Comparison of ENCODE assay signal across 11 cellular contexts in the genomic region with DNA sequence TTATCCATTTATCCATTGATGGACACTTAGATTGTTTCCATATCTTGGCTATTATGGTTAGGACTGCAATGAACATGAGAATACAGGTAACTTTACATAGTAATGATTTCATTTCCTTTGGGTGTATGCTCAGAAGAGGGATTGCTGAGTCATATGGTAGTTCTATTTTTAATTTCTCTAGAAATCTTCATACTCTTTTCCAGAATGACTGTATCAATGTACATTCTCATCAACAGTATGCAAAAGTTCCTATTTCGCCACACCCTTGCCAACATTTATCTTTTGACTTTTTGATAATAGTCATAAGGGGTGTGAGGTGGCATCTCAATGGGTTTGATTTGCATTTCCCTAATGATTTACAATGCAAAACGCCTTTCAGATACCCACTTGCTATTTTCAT. TPM values are rescaled to one million over a fixed set of nuclear protein-coding genes. Genes with fewer than 3 reads are reported as not detected.
A peak's percentile ranks its signal among the peaks of the same experiment; 100 is the strongest.
DNase-seq lines count a peak whose midpoint lies in the region; ATAC-seq and TF ChIP-seq lines count a peak whose summit lies in the region.
"Had no signal": no experiment of that assay in that cellular context is flagged by ENCODE, and none has a peak within 500 bp of the region (broad histone marks: within the 10 kb centered on the region; RNA-seq: fewer than 3 reads in every experiment).

No MANE protein-coding gene starts in this region.

- H3K9me3 Mint-ChIP-seq in activated naive CD8-positive, alpha-beta T cell treated with anti-CD3 and anti-CD28 coated beads, Interleukin-2, amount 50 U/mL, for 24 hours = no peaks in the 10 kb centered on the region
- H3K9me3 Mint-ChIP-seq in HFFc6 = no peaks in the 10 kb centered on the region

- no peaks in the 10 kb centered on the region for H3K36me3 Mint-ChIP-seq in activated naive CD8-positive, alpha-beta T cell treated with anti-CD3 and anti-CD28 coated beads, Interleukin-2, amount 50 U/mL, for 24 hours (ENCODE audit: low read depth)
- H3K36me3 Mint-ChIP-seq in HFFc6 (ENCODE audit: low read depth) = no peaks in the 10 kb centered on the region

- DNase-seq in activated naive CD8-positive, alpha-beta T cell treated with anti-CD3 and anti-CD28 coated beads, Interleukin-2, amount 50 U/mL, for 24 hours = no peak
- no peak for DNase-seq in NCI-H2227 treated with DMSO at 0.1 percent for 48 hours (lab: John Stamatoyannopoulos, UW)
- no peak for DNase-seq in coronary artery (ENCODE audit: low spot score)
- DNase-seq in amniotic stem cell (lab: John Stamatoyannopoulos, UW) = no peak
- DNase-seq in HFFc6 = no peak
- DNase-seq: midbrain had no signal

- no peak overlapping the region for H3K27ac ChIP-seq in coronary artery
- H3K27ac ChIP-seq: skin epidermis, VCaP had no signal

- H3K27ac Mint-ChIP-seq in activated naive CD8-positive, alpha-beta T cell treated with anti-CD3 and anti-CD28 coated beads, Interleukin-2, amount 50 U/mL, for 24 hours = peak overlapping the region; percentile 76
- H3K27ac Mint-ChIP-seq in HFFc6 = no peak overlapping the region

- H3K27me3 Mint-ChIP-seq in activated naive CD8-positive, alpha-beta T cell treated with anti-CD3 and anti-CD28 coated beads, Interleukin-2, amount 50 U/mL, for 24 hours = no peaks in the 10 kb centered on the region
- H3K27me3 Mint-ChIP-seq in HFFc6 (ENCODE audit: insufficient read depth) = no peaks in the 10 kb centered on the region; the same call in none of the 2 replicates

- no peak overlapping the region for H3K4me3 Mint-ChIP-seq in activated naive CD8-positive, alpha-beta T cell treated with anti-CD3 and anti-CD28 coated beads, Interleukin-2, amount 50 U/mL, for 24 hours
- H3K4me3 Mint-ChIP-seq in HFFc6 = no peak overlapping the region

- ATAC-seq in GM18502 (IDR thresholded peaks at IDR 0.05; ENCODE audit: poor library complexity, unreplicated experiment) = peak; percentile 82
- ATAC-seq in GM19397 (IDR thresholded peaks at IDR 0.05; ENCODE audit: unreplicated experiment) = peak; percentile 51
- ATAC-seq in HG03175 (IDR thresholded peaks at IDR 0.05; ENCODE audit: unreplicated experiment) = peak; percentile 66
- peak; percentile 96 for ATAC-seq in activated naive CD8-positive, alpha-beta T cell treated with anti-CD3 and anti-CD28 coated beads, Interleukin-2, amount 50 U/mL, for 24 hours

- TF ChIP-seq CTCF in coronary artery (IDR thresholded peaks at IDR 0.05) (no peak), HFFc6 (IDR thresholded peaks at IDR 0.05) (no peak)

- peaks cover 47% of the 10 kb centered on the region for H3K4me1 Mint-ChIP-seq in activated naive CD8-positive, alpha-beta T cell treated with anti-CD3 and anti-CD28 coated beads, Interleukin-2, amount 50 U/mL, for 24 hours
- peaks cover 18% of the 10 kb centered on the region for H3K4me1 Mint-ChIP-seq in HFFc6 (ENCODE audit: low read depth)

- no peak overlapping the region for H3K4me3 ChIP-seq in coronary artery
- H3K4me3 ChIP-seq: skin epidermis had no signal

RNA-seq across cellular contexts. Expression of gene NIPA1, which starts 6.2 kb away (rescaled TPM):
- total RNA-seq in HFFc6 (2021; fragmentation: NEBNext Ultra II Directional; extraction: Animal tissue kit (Norgen Biotek cat#: 25700)) = 10 to 100 TPM; 18.6 to 21.0 (median 20.5) TPM

RNA-seq across cellular contexts. Expression of gene NIPA2, which starts 58.2 kb away (rescaled TPM):
- 10 to 100 TPM; 71.7 to 92.4 (median 76.6) TPM for total RNA-seq in HFFc6 (2021; fragmentation: NEBNext Ultra II Directional; extraction: Animal tissue kit (Norgen Biotek cat#: 25700))
